27 cellular contexts compared by ENCODE assay signal in the genomic region with DNA sequence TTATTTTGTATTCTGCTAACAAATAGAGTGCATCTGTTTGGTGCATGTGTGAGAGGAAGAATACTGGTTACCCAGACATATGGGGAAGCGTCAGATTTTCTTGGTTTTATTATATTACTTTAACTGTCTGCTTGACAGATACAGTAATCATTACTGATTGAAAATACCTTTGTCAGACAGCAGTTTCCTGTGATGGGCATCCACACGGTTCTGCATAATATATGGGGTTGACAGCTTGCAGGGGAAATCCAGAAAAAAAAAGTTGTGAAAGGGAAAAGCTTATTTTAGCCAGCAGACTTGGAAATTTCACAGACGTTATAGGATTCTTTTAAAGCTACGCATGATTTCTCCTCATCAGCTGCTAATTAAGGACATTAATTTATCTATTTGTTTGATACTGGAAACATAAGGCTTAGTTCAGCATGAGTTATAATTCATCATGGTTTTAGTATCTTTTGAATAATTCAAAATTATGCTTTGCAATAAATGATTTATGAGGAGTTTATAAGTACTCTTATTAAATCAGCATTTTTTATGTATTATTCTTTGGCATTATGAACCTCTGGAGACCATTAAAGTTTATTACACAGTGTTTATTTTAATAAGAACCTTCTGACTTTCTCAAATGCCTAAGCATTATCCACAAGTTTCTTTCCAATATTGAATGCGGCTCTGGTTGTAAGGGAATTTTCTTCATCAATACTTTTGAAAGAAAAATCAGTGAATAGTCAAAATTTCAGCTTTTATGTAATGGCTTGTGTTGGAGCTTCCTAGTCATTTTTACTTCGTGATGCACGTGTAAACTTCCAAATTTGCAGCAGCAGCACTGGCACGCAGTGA.
"Had no signal": no experiment of that assay in that cellular context is flagged by ENCODE, and none has a peak within 500 bp of the region (broad histone marks: within the 10 kb centered on the region; RNA-seq: fewer than 3 reads in every experiment).

No MANE protein-coding gene starts in this region.

- H3K27me3 ChIP-seq: brain microvascular endothelial cell, cardiac muscle cell, Peyer's patch had no signal

- H3K4me3 ChIP-seq: cardiac muscle cell, K562, Peyer's patch had no signal

- H3K27ac ChIP-seq: brain microvascular endothelial cell, cardiac muscle cell, Peyer's patch, RWPE1 had no signal

- H3K4me1 ChIP-seq: Peyer's patch had no signal

- DNase-seq: activated CD4-positive, alpha-beta memory T cell treated with anti-CD3 and anti-CD28 coated beads for 36 hours; activated CD4-positive, alpha-beta T cell treated with anti-CD3 and anti-CD28 coated beads, Interleukin-2, amount 10 ng/mL, durations not matched to agents 7 days and 5 days; activated CD4-positive, CD25-positive, alpha-beta regulatory T cell treated with anti-CD3 and anti-CD28 coated beads, Interleukin-2, amount 50 U/mL, for 72 hours; activated CD8-positive, alpha-beta memory T cell treated with anti-CD3 and anti-CD28 coated beads for 24 hours; activated effector memory CD4-positive, alpha-beta T cell treated with anti-CD3 and anti-CD28 coated beads, Interleukin-2, amount 50 U/mL, for 16 hours; activated naive CD4-positive, alpha-beta T cell treated with Interleukin-2 at 50 U/mL for 16 hours; activated naive CD8-positive, alpha-beta T cell treated with anti-CD3 and anti-CD28 coated beads, Interleukin-2, amount 50 U/mL, for 24 hours; activated T-cell treated with anti-CD3 and anti-CD28 coated beads, Interleukin-2, amount 50 U/mL, for 4 hours; amniotic stem cell; brain microvascular endothelial cell; cerebellar nuclear complex; Karpas-422; MM.1S; NCI-H146; NCI-H187 treated with DMSO at 0.1 percent for 48 hours; NCI-H2081 treated with DMSO at 0.1 percent for 48 hours; NCI-H446; NCI-H524; Peyer's patch; SHP77; T-helper 17 cell; T-helper 9 cell had no signal

- ATAC-seq: activated naive CD4-positive, alpha-beta T cell treated with anti-CD3 and anti-CD28 coated beads, Interleukin-2, amount 50 U/mL, for 72 hours; activated naive CD8-positive, alpha-beta T cell treated with anti-CD3 and anti-CD28 coated beads, Interleukin-2, amount 50 U/mL, for 24 hours; activated T-cell treated with anti-CD3 and anti-CD28 coated beads, Interleukin-2, amount 50 U/mL, for 4 hours; K562; T-helper 17 cell had no signal

- H3K9me3 ChIP-seq: Peyer's patch had no signal

- H3K36me3 ChIP-seq: brain microvascular endothelial cell, cardiac muscle cell, Peyer's patch had no signal

- FAIRE-seq: astrocyte, K562 had no signal
